Comparison of ENCODE assay signal across 1 cellular context in the genomic region with DNA sequence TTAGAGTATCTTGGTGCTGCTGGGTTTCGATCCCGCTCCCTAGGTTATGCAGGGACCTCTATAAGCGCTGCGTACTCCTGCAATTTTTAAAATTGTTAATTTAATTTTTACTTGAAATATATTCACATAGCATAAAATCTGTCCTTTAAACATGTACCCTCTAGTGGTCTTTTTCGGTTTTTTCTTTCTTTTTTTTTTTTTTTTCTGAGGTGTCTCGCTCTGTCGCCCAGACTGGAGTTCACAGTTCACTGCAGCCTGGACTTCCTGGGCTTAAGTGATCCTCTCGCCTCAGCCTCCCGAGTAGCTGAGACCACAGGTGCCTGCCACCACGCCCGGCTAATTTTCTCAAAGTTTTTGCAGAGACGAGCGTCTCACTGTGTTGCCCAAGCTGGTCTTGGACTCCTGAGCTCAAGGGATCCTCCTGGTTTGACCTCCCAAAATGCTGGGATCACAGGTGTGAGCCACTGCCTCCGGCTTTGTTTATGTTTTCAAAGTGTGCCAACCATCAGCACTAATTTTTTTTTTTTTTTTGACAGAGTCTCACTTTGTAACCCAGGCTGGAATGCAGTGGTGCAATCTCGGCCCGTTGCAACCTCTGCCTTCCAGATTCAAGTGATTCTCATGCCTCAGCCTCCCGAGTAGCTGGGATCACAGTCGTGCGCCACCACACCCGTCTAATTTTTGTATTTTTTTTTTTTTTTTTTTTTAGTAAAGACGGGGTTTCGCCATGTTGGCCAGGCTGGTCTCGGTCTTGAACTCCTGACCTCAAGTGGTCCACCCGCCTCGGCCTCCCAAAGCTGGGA.
TF ChIP-seq lines count a peak whose summit lies in the region.

No MANE protein-coding gene starts in this region.

TF ChIP-seq in HepG2, 621 proteins besides CTCF, POLR2A, EP300 and RAD21 (continued from another document):
- TF ChIP-seq, protein P1, sequence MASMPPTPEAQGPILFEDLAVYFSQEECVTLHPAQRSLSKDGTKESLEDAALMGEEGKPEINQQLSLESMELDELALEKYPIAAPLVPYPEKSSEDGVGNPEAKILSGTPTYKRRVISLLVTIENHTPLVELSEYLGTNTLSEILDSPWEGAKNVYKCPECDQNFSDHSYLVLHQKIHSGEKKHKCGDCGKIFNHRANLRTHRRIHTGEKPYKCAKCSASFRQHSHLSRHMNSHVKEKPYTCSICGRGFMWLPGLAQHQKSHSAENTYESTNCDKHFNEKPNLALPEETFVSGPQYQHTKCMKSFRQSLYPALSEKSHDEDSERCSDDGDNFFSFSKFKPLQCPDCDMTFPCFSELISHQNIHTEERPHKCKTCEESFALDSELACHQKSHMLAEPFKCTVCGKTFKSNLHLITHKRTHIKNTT (CRISPR knock-in tag; IDR thresholded peaks at IDR 0.05), result no peak
- 0 out of 2 replicates have a peak, but pooled peaks have one; percentile 22 for TF ChIP-seq ZNF20 (CRISPR knock-in tag; IDR thresholded peaks at IDR 0.05)
- TF ChIP-seq SRF (IDR thresholded peaks at IDR 0.05; ENCODE audit: low read depth, low read length), result no peak
- no peak for TF ChIP-seq NCOA5 (CRISPR knock-in tag; IDR thresholded peaks at IDR 0.05)
- TF ChIP-seq HNF4G (IDR thresholded peaks at IDR 0.05; ENCODE audit: borderline replicate concordance, low read depth, low read length), result peak; percentile 40; the same call in 1 of the 2 replicates
- no peak; the same call in 1 of the 2 replicates for TF ChIP-seq HNF4G (CRISPR knock-in tag; IDR thresholded peaks at IDR 0.05; ENCODE audit: borderline replicate concordance, low read depth)
- no peak for TF ChIP-seq DNMT1 (CRISPR knock-in tag; IDR thresholded peaks at IDR 0.05)
